7 cellular contexts compared by ENCODE assay signal in the genomic region with DNA sequence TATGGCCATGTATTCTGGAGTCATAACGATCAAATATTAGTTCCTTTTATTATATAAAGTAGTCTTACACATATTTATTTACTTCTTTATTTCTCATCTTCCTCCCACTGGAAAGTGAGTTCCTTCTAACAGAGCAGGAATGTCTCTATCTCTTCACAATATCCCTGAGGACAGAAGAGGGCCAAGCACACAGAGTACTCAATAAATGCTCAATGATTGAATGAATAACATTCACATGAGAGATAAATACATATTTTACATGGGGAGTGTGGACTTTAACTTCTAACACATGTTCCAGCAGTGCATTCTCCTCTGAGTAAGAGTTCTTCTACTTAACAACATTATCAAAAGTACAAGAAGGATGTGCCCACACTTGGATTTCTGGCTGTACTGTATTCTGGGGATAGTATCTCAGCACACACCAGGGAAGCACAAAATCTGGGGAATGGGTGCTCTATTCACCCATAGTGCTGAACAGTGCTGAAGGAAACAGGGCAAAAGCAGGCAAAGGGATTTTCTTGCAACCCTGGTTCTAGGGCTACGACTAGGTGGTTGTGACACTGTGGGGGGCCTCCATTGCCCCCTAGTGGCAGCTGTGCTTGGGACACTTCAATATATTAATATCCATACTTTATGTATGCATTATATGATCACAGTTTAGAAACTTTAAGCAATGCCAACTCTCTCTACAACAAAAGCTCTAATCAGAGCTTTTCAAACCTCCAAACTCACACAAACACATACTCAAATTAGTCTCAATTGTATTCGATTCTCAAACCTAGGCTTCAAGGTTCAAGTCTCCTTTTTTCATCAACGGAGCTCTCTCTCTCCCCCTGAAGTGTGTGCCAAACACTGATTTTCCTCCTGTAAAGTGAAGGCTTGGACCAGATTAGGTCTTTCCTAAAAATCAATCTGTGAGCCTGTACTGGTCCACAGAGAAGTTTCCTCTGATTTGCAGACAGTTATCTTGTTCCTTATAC.
DNase-seq lines count a peak whose midpoint lies in the region; ATAC-seq and TF ChIP-seq lines count a peak whose summit lies in the region.

No MANE protein-coding gene starts in this region.

- no peaks in the 10 kb centered on the region for H3K36me3 ChIP-seq in GM23248 (ENCODE audit: low read depth)

- H3K9me3 ChIP-seq in GM23248 (ENCODE audit: low read depth): no peaks in the 10 kb centered on the region

- H3K79me2 ChIP-seq in GM23248 (ENCODE audit: insufficient read depth): no peaks in the 10 kb centered on the region

- peaks cover 6% of the 10 kb centered on the region for H3K4me1 Mint-ChIP-seq in chondrocyte (ENCODE audit: low read depth)
- H3K4me1 Mint-ChIP-seq in memory B cell: peaks cover 5% of the 10 kb centered on the region

- no peaks in the 10 kb centered on the region for H3K9me3 Mint-ChIP-seq in chondrocyte (ENCODE audit: low read depth)
- no peaks in the 10 kb centered on the region for H3K9me3 Mint-ChIP-seq in memory B cell

- H3K27me3 Mint-ChIP-seq in chondrocyte (ENCODE audit: low read depth): no peaks in the 10 kb centered on the region
- no peaks in the 10 kb centered on the region for H3K27me3 Mint-ChIP-seq in memory B cell

- no peaks in the 10 kb centered on the region for H3K27me3 ChIP-seq in GM23248 (replicated peaks; ENCODE audit: insufficient read depth)

- H3K4me3 ChIP-seq in GM12875 (ENCODE audit: low read depth, low read length): no peak overlapping the region
- no peak overlapping the region for H3K4me3 ChIP-seq in GM23248

- H4K20me1 ChIP-seq in GM23248 (ENCODE audit: insufficient read depth): no peaks in the 10 kb centered on the region

- H3K4me2 ChIP-seq in GM23248 (ENCODE audit: unreplicated experiment): no peak overlapping the region

- no peak overlapping the region for H3K27ac ChIP-seq in GM23248

- DNase-seq in GM23248 (peak; percentile 66), KG1 (lab: John Stamatoyannopoulos, UW) (peak; percentile 5), chondrocyte (ENCODE audit: low spot score) (no peak), memory B cell (ENCODE audit: low spot score in 2 of 2) (peak; percentile 44 to 45)
- peak; percentile 3 to 14 for DNase-seq in stimulated activated CD8-positive, alpha-beta memory T cell treated with anti-CD3 and anti-CD28 coated beads, Interleukin-4, amount 100 ng/mL, for 4 hours (ENCODE audit: low read depth in 2 of 2, low spot score in 1 of 2)

- ATAC-seq in activated CD4-positive, CD25-positive, alpha-beta regulatory T cell treated with anti-CD3 and anti-CD28 coated beads, Interleukin-2, amount 50 U/mL, for 24 hours: peak; percentile 76 to 84
- peak; percentile 82 for ATAC-seq in memory B cell (ENCODE audit: low read depth)

- TF ChIP-seq CTCF in GM12875 (IDR thresholded peaks at IDR 0.05; ENCODE audit: borderline replicate concordance, insufficient read depth, low read depth, low read length) (peak; percentile 86), chondrocyte (IDR thresholded peaks at IDR 0.05) (peak; percentile 85)

- H3K27ac Mint-ChIP-seq in chondrocyte (ENCODE audit: unreplicated experiment): no peak overlapping the region
- no peak overlapping the region for H3K27ac Mint-ChIP-seq in memory B cell

- H3K4me3 Mint-ChIP-seq in chondrocyte (ENCODE audit: unreplicated experiment) (no peak overlapping the region), memory B cell (no peak overlapping the region)

- no peaks in the 10 kb centered on the region for H3K4me1 ChIP-seq in GM23248 (ENCODE audit: insufficient read depth)

- H3F3A ChIP-seq in GM23248 (ENCODE audit: insufficient read depth): no peaks in the 10 kb centered on the region

- H3K9me2 ChIP-seq in GM23248 (ENCODE audit: insufficient read depth): no peaks in the 10 kb centered on the region

- WGBS in GM23248 (ENCODE audit: low coverage in 1 of 2, low lambda C conversion rate in 2 of 2, missing lambda C conversion rate in 2 of 2), 2 experiments: 80 to 83% methylated on average over 4 of the region's 4 CpGs

- H3K36me3 Mint-ChIP-seq in chondrocyte (ENCODE audit: low read depth): peaks cover 1% of the 10 kb centered on the region
- H3K36me3 Mint-ChIP-seq in memory B cell: no peaks in the 10 kb centered on the region

- H3K9ac ChIP-seq in GM23248: no peak overlapping the region

- in situ Hi-C loops in GM23248 (cut with MboI): no loop called here

- H2AFZ ChIP-seq in GM23248: no peak overlapping the region
